Comparison of ENCODE assay signal across 13 cellular contexts in genomic region chr2:2014251-2014761, GRCh38.
DNase-seq lines count a peak whose midpoint lies in the region; TF ChIP-seq lines count a peak whose summit lies in the region.
"Had no signal": no experiment of that assay in that cellular context is flagged by ENCODE, and none has a peak within 500 bp of the region (broad histone marks: within the 10 kb centered on the region; RNA-seq: fewer than 3 reads in every experiment).

No MANE protein-coding gene starts in this region.

- H3K4me1 Mint-ChIP-seq in endodermal cell = peaks cover 49% of the 10 kb centered on the region
- peaks cover 60 to 63% of the 10 kb centered on the region in 2 experiments for H3K4me1 Mint-ChIP-seq in H9
- H3K4me1 Mint-ChIP-seq in activated naive CD4-positive, alpha-beta T cell treated with anti-CD3 and anti-CD28 coated beads for 36 hours (ENCODE audit: low read depth) = no peaks in the 10 kb centered on the region
- H3K4me1 Mint-ChIP-seq: activated naive CD8-positive, alpha-beta T cell treated with anti-CD3 and anti-CD28 coated beads for 36 hours had no signal

- no peak overlapping the region for H2BK5ac ChIP-seq in H9 (ENCODE audit: insufficient read length, low read length)

- H3K27ac Mint-ChIP-seq in endodermal cell (no peak overlapping the region), H9 (peak overlapping the region in 1 of 3 experiments; percentile 77; a peak in 1 of 7 replicates)
- H3K27ac Mint-ChIP-seq in activated naive CD4-positive, alpha-beta T cell treated with anti-CD3 and anti-CD28 coated beads for 36 hours = no peak overlapping the region
- H3K27ac Mint-ChIP-seq: activated naive CD8-positive, alpha-beta T cell treated with anti-CD3 and anti-CD28 coated beads for 36 hours had no signal

- no peak overlapping the region for H3T11ph ChIP-seq in H9 (ENCODE audit: low read length)

- no peak overlapping the region for H2AFZ ChIP-seq in H9 (ENCODE audit: low read length)

- H3K23ac ChIP-seq in H9 (ENCODE audit: insufficient read length, low read depth, low read length) = no peak overlapping the region

- intact Hi-C loops in activated naive CD4-positive, alpha-beta T cell treated with anti-CD3 and anti-CD28 coated beads for 36 hours (cut with micrococcal nuclease) = no loop called here

- H4K8ac ChIP-seq in H9 (replicated peaks; ENCODE audit: insufficient read length, low read depth, low read length) = no peak overlapping the region

- CTCF ChIA-PET in activated naive CD4-positive, alpha-beta T cell treated with anti-CD3 and anti-CD28 coated beads for 36 hours (lab: Charles Lee) = no interaction called here

- whole genome bisulfite sequencing in endodermal cell (ENCODE audit: insufficient coverage in 1 of 2, insufficient read length in 1 of 2), 2 experiments = 68 to 76% methylated on average over 6 to 9 of the region's 9 CpGs
- no CpG with 5 or more reads among the region's 9 CpGs for WGBS in H9 (ENCODE audit: extremely low coverage, insufficient read length, low lambda C conversion rate)

- H3K9me3 Mint-ChIP-seq in endodermal cell (peaks cover 7% of the 10 kb centered on the region), H9 (peaks cover 0 to 6% of the 10 kb centered on the region in 2 experiments; a peak in 2 of 5 replicates)
- peaks cover 7% of the 10 kb centered on the region for H3K9me3 Mint-ChIP-seq in activated naive CD4-positive, alpha-beta T cell treated with anti-CD3 and anti-CD28 coated beads for 36 hours

- H2BK120ac ChIP-seq in H9 (ENCODE audit: low read depth, low read length, poor library complexity, severe bottlenecking) = no peak overlapping the region

- TF ChIP-seq CTCF in AG09309 (IDR thresholded peaks at IDR 0.05; ENCODE audit: control insufficient read depth, insufficient read depth, low read depth, low read length, missing control alignments) = no peak
- TF ChIP-seq CTCF in endodermal cell (conservative IDR thresholded peaks at IDR 0.05) = no peak
- TF ChIP-seq CTCF in H9 (conservative IDR thresholded peaks at IDR 0.05) = no peak

- no peak overlapping the region for H3K14ac ChIP-seq in H9 (ENCODE audit: insufficient read depth, low read length)

- no peak overlapping the region for H3K56ac ChIP-seq in H9 (ENCODE audit: insufficient read length, low read depth, low read length)

- H2BK12ac ChIP-seq in H9 (ENCODE audit: insufficient read length, low read depth, low read length) = no peak overlapping the region

- H3K27me3 ChIP-seq in endodermal cell (ENCODE audit: control insufficient read depth, insufficient read depth, low read length, poor library complexity, severe bottlenecking) (no peaks in the 10 kb centered on the region), H9 (ENCODE audit: insufficient read depth, low read length) (no peaks in the 10 kb centered on the region)

- no peak overlapping the region for H4K5ac ChIP-seq in H9 (ENCODE audit: insufficient read length, low read depth, low read length)

- peaks cover 10% of the 10 kb centered on the region for H3K4me1 ChIP-seq in endodermal cell (ENCODE audit: control insufficient read depth, insufficient read depth, low read length)
- H3K4me1 ChIP-seq in H9 (ENCODE audit: insufficient read depth, low read length) = no peaks in the 10 kb centered on the region; the same call in 1 of the 2 replicates

- H3K79me2 ChIP-seq in H9 (ENCODE audit: insufficient read depth, low read length) = no peaks in the 10 kb centered on the region

- no peak overlapping the region for H3K4me2 ChIP-seq in H9 (ENCODE audit: insufficient read depth, insufficient read length, low read length)
- H3K4me2 ChIP-seq: smooth muscle cell had no signal

- peak; percentile 16 for DNase-seq in AG09309 (ENCODE audit: low read depth)
- DNase-seq in NCI-H69 (lab: John Stamatoyannopoulos, UW) = peak; percentile 39
- DNase-seq in endodermal cell = peak; percentile 46
- peak; percentile 80 for DNase-seq in middle frontal gyrus (ENCODE audit: extremely low spot score, low spot score)
- DNase-seq in H9 = no peak
- DNase-seq in HUDEP-2 (lab: John Stamatoyannopoulos, UW; ENCODE audit: unreplicated experiment in 76 of 76) = no peak
- no peak for DNase-seq in SW 1271 (lab: John Stamatoyannopoulos, UW)
- DNase-seq in activated naive CD4-positive, alpha-beta T cell treated with anti-CD3 and anti-CD28 coated beads for 36 hours = no peak
- DNase-seq: activated CD4-positive, alpha-beta T cell treated with anti-CD3 and anti-CD28 coated beads for 4 hours; activated naive CD8-positive, alpha-beta T cell treated with anti-CD3 and anti-CD28 coated beads for 36 hours; NCI-H1048 had no signal

- H3K36me3 ChIP-seq in endodermal cell (ENCODE audit: control insufficient read depth, insufficient read depth, low read length) = no peaks in the 10 kb centered on the region

- H4K20me1 ChIP-seq in H9 (ENCODE audit: control insufficient read depth, insufficient read depth, insufficient read length) = no peaks in the 10 kb centered on the region

- H2AK5ac ChIP-seq in H9 (ENCODE audit: insufficient read length, low read length) = no peak overlapping the region

- H2BK20ac ChIP-seq in H9 (ENCODE audit: low read depth, low read length, poor library complexity, severe bottlenecking) = no peak overlapping the region

- H3K9ac ChIP-seq in endodermal cell (ENCODE audit: extremely low read depth, low read length, poor library complexity, severe bottlenecking) = no peak overlapping the region
- no peak overlapping the region for H3K9ac ChIP-seq in H9 (ENCODE audit: extremely low read depth, insufficient read length, low read length)

- no peak overlapping the region for H3K4me3 Mint-ChIP-seq in endodermal cell
- H3K4me3 Mint-ChIP-seq in H9 = no peak overlapping the region
- H3K4me3 Mint-ChIP-seq in activated naive CD4-positive, alpha-beta T cell treated with anti-CD3 and anti-CD28 coated beads for 36 hours = no peak overlapping the region
- H3K4me3 Mint-ChIP-seq: activated naive CD8-positive, alpha-beta T cell treated with anti-CD3 and anti-CD28 coated beads for 36 hours had no signal

- no peaks in the 10 kb centered on the region for H3K36me3 Mint-ChIP-seq in endodermal cell (ENCODE audit: low read depth)
- H3K36me3 Mint-ChIP-seq in H9 (ENCODE audit: insufficient read depth in 1 of 3, low read depth in 3 of 3) = peaks cover 0 to 12% (median 0%) of the 10 kb centered on the region in 3 experiments; a peak in 4 of 7 replicates
- H3K36me3 Mint-ChIP-seq in activated naive CD4-positive, alpha-beta T cell treated with anti-CD3 and anti-CD28 coated beads for 36 hours (ENCODE audit: low read depth) = peaks cover 2% of the 10 kb centered on the region
- H3K36me3 Mint-ChIP-seq: activated naive CD8-positive, alpha-beta T cell treated with anti-CD3 and anti-CD28 coated beads for 36 hours had no signal

- H4K91ac ChIP-seq in H9 (ENCODE audit: insufficient read length, low read depth, low read length) = no peak overlapping the region

- H3K9me3 ChIP-seq in endodermal cell (ENCODE audit: control insufficient read depth, low read length) (no peaks in the 10 kb centered on the region), H9 (ENCODE audit: control insufficient read depth, low read depth, low read length) (no peaks in the 10 kb centered on the region)

- no peak overlapping the region for H2BK15ac ChIP-seq in H9 (ENCODE audit: low read depth, low read length)

- no peaks in the 10 kb centered on the region for H3K79me1 ChIP-seq in H9 (ENCODE audit: insufficient read depth, low read depth, low read length, poor library complexity, severe bottlenecking)

- H3K23me2 ChIP-seq in H9 (ENCODE audit: insufficient read length, low read depth, low read length, poor library complexity, severe bottlenecking) = no peaks in the 10 kb centered on the region

- H3K4me3 ChIP-seq in AG09309 (ENCODE audit: control insufficient read depth, low read depth, low read length) (no peak overlapping the region), endodermal cell (ENCODE audit: low read length) (no peak overlapping the region)
- H3K4me3 ChIP-seq: lung, smooth muscle cell had no signal

- H3K27ac ChIP-seq in endodermal cell (ENCODE audit: low read depth, low read length) (no peak overlapping the region), H9 (ENCODE audit: insufficient read length, low read depth, low read length) (no peak overlapping the region)

- no peak overlapping the region for H3K4ac ChIP-seq in H9 (ENCODE audit: low read depth, low read length)

- H3K18ac ChIP-seq in H9 (ENCODE audit: insufficient read length, low read depth, low read length) = no peak overlapping the region

- no peaks in the 10 kb centered on the region for H3K27me3 Mint-ChIP-seq in endodermal cell (ENCODE audit: insufficient read depth)
- H3K27me3 Mint-ChIP-seq in H9 (ENCODE audit: low read depth) = peaks cover 3% of the 10 kb centered on the region
- peaks cover 3% of the 10 kb centered on the region for H3K27me3 Mint-ChIP-seq in activated naive CD4-positive, alpha-beta T cell treated with anti-CD3 and anti-CD28 coated beads for 36 hours (ENCODE audit: low read depth)

Comparison
In these comparisons a context has a peak if more than half of its experiments do, and no peak if none do; other contexts are left out.
1. DNase-seq: peak in AG09309 (single experiment), NCI-H69 (single experiment), endodermal cell (single experiment) and middle frontal gyrus (single experiment); none in H9 (single experiment), HUDEP-2 (0 of 76), SW 1271 (0 of 2) and activated naive CD4-positive, alpha-beta T cell treated with anti-CD3 and anti-CD28 coated beads for 36 hours (single experiment).